ENCODE assay signal across 26 cellular contexts in genomic region chr2:241554610-241555322, GRCh38. TPM values are rescaled to one million over a fixed set of nuclear protein-coding genes. Genes with fewer than 3 reads are reported as not detected.
"Had no signal": no experiment of that assay in that cellular context is flagged by ENCODE, and none has a peak within 500 bp of the region (broad histone marks: within the 10 kb centered on the region; RNA-seq: fewer than 3 reads in every experiment).

No MANE protein-coding gene starts in this region.

- FAIRE-seq: endometrium, kidney, TTC549 had no signal

- ATAC-seq: activated CD4-positive, CD25-positive, alpha-beta regulatory T cell treated with anti-CD3 and anti-CD28 coated beads, Interleukin-2, amount 50 U/mL, for 24 hours; body of pancreas; gastroesophageal sphincter; left colon; naive thymus-derived CD8-positive, alpha-beta T cell; sciatic nerve; stimulated activated effector memory CD8-positive, alpha-beta T cell treated with anti-CD3 and anti-CD28 coated beads, Interleukin-12 subunit alpha, Interleukin-12 subunit beta, amount 100 ng/mL, for 72 hours had no signal

- DNase-seq: activated CD4-positive, alpha-beta T cell treated with anti-CD3 and anti-CD28 coated beads for 48 hours; activated CD4-positive, alpha-beta T cell treated with anti-CD3 and anti-CD28 coated beads, Interleukin-2, amount 50 U/mL, for 48 hours; activated CD8-positive, alpha-beta memory T cell treated with anti-CD3 and anti-CD28 coated beads for 24 hours; activated effector memory CD4-positive, alpha-beta T cell treated with Interleukin-2 at 50 U/mL for 16 hours; activated naive CD4-positive, alpha-beta T cell treated with Interleukin-2 at 50 U/mL for 16 hours; anterior cingulate cortex; body of pancreas; colonic mucosa; effector CD8-positive, alpha-beta T cell; erythroblast; hippocampal formation; kidney; left colon; stimulated activated CD4-positive, alpha-beta T cell treated with anti-CD3 and anti-CD28 coated beads, Interleukin-12 subunit alpha, Interleukin-12 subunit beta, amount 100 ng/mL, for 4 hours; stimulated activated CD4-positive, alpha-beta T cell treated with anti-CD3 and anti-CD28 coated beads, Interleukin-4, amount 100 ng/mL, for 24 hours; substantia nigra; T-helper 9 cell had no signal

- H3K9me3 ChIP-seq: body of pancreas, colonic mucosa had no signal

- H3K27me3 ChIP-seq: body of pancreas had no signal

- H3K4me3 ChIP-seq: body of pancreas, colonic mucosa, gastroesophageal sphincter, skin epidermis had no signal

- H3K27ac ChIP-seq: body of pancreas, colonic mucosa, gastroesophageal sphincter, skin epidermis, VCaP had no signal

- H3K36me3 ChIP-seq: colonic mucosa, gastroesophageal sphincter had no signal

RNA-seq across cellular contexts. Expression of gene BOK, which starts 3.8 kb away (rescaled TPM):
- total RNA-seq: naive thymus-derived CD8-positive, alpha-beta T cell had no signal
